In genomic region chr5:122458278-122458872, GRCh38 we compare ENCODE assay signal across 10 cellular contexts.
DNase-seq lines count a peak whose midpoint lies in the region; ATAC-seq and TF ChIP-seq lines count a peak whose summit lies in the region.
"Had no signal": no experiment of that assay in that cellular context is flagged by ENCODE, and none has a peak within 500 bp of the region (broad histone marks: within the 10 kb centered on the region; RNA-seq: fewer than 3 reads in every experiment).

No MANE protein-coding gene starts in this region.

- no peak overlapping the region for H3K27ac ChIP-seq in VCaP
- H3K27ac ChIP-seq in lower lobe of right lung = no peak overlapping the region
- H3K27ac ChIP-seq: SK-N-MC had no signal

- H3K4me3 ChIP-seq in lower lobe of right lung = no peak overlapping the region
- H3K4me3 ChIP-seq: SK-N-MC had no signal

- peak; percentile 77 for ATAC-seq in GM19351 (IDR thresholded peaks at IDR 0.05; ENCODE audit: unreplicated experiment)
- peak; percentile 77 for ATAC-seq in HG03442 (IDR thresholded peaks at IDR 0.05; ENCODE audit: unreplicated experiment)
- peak in 1 of 2 donors; percentile 69 for ATAC-seq in lower lobe of right lung
- ATAC-seq in stimulated activated naive CD8-positive, alpha-beta T cell treated with anti-CD3 and anti-CD28 coated beads, Interleukin-15, Interleukin-2, amounts not matched to agents 100 U/mL and 50 U/mL, for 24 hours = no peak

- no peaks in the 10 kb centered on the region for H3K9me3 ChIP-seq in lower lobe of right lung

- no peaks in the 10 kb centered on the region for H3K4me1 ChIP-seq in lower lobe of right lung

- intact Hi-C loops in lower lobe of right lung (cut with DNase I) = no loop called here

- DNase-seq in D341Med (ENCODE audit: low spot score) = peak; percentile 41
- DNase-seq in lower lobe of right lung = no peak
- DNase-seq in T-helper 2 cell = no peak
- no peak for DNase-seq in anterior cingulate cortex (lab: John Stamatoyannopoulos, UW)
- no peak for DNase-seq in stimulated activated naive CD8-positive, alpha-beta T cell treated with anti-CD3 and anti-CD28 coated beads, Interleukin-15, Interleukin-2, amounts not matched to agents 100 U/mL and 50 U/mL, for 24 hours
- DNase-seq: naive B cell had no signal

- no peaks in the 10 kb centered on the region for H3K36me3 ChIP-seq in lower lobe of right lung

- TF ChIP-seq CTCF in VCaP (conservative IDR thresholded peaks at IDR 0.05) = peak; percentile 64
- peak; percentile 33 for TF ChIP-seq CTCF in lower lobe of right lung (IDR thresholded peaks at IDR 0.05)

- no peaks in the 10 kb centered on the region for H3K27me3 ChIP-seq in lower lobe of right lung (ENCODE audit: low read depth)
